In genomic region chr9:131627846-131628820, GRCh38 we compare ENCODE assay signal across 8 cellular contexts.
DNase-seq lines count a peak whose midpoint lies in the region; ATAC-seq and TF ChIP-seq lines count a peak whose summit lies in the region.

No MANE protein-coding gene starts in this region.

- WGBS in heart left ventricle, 4 donors = 77 to 85% (median 82%) methylated on average over 27 to 28 of the region's 28 CpGs

- peaks cover 24 to 61% (median 40%) of the 10 kb centered on the region in 4 donors for H3K4me1 Mint-ChIP-seq in CD4-positive, alpha-beta memory T cell

- H3K36me3 ChIP-seq in CD4-positive, alpha-beta memory T cell (ENCODE audit: insufficient read depth, low read length) = peaks cover 45% of the 10 kb centered on the region
- H3K36me3 ChIP-seq in heart left ventricle = peaks cover 0 to 88% (median 78%) of the 10 kb centered on the region in 9 donors

- H3K9me3 ChIP-seq in CD4-positive, alpha-beta memory T cell (ENCODE audit: control insufficient read depth in 1 of 2, low read length in 2 of 2) = no peaks in the 10 kb centered on the region
- H3K9me3 ChIP-seq in heart left ventricle = no peaks in the 10 kb centered on the region

- no peak overlapping the region for H3K4me3 ChIP-seq in CD4-positive, alpha-beta memory T cell (ENCODE audit: low read length in 2 of 2)
- H3K4me3 ChIP-seq in heart left ventricle = peak overlapping the region in 1 of 12 donors; percentile 2

- peak overlapping the region in 7 of 8 donors; percentile 28 to 61 (median 48) for H3K4me3 Mint-ChIP-seq in CD4-positive, alpha-beta memory T cell

- TF ChIP-seq CTCF in heart left ventricle (IDR thresholded peaks at IDR 0.05) = no peak

- peaks cover 29 to 79% of the 10 kb centered on the region in 2 donors for H3K36me3 Mint-ChIP-seq in CD4-positive, alpha-beta memory T cell

- CTCF ChIA-PET in CD4-positive, alpha-beta memory T cell (lab: Charles Lee; ENCODE audit: partially characterized antibody) = interaction anchor here (0.7 to 1.9 kb wide), 4 partner anchors 36 to 111 kb away, joined by 3 to 9 read pairs (median 4); no protein-coding TSS in a partner anchor

- no peaks in the 10 kb centered on the region for H3K9me3 Mint-ChIP-seq in CD4-positive, alpha-beta memory T cell

- H3K4me1 ChIP-seq in CD4-positive, alpha-beta memory T cell (ENCODE audit: insufficient read depth, low read length) = peaks cover 41% of the 10 kb centered on the region
- H3K4me1 ChIP-seq in heart left ventricle = peaks cover 11 to 71% (median 38%) of the 10 kb centered on the region in 12 donors

- H3K27me3 Mint-ChIP-seq in CD4-positive, alpha-beta memory T cell = no peaks in the 10 kb centered on the region

- ATAC-seq in HG03439 (IDR thresholded peaks at IDR 0.05; ENCODE audit: unreplicated experiment) (peak; percentile 61), heart left ventricle (peak; percentile 21 to 56 (median 43))

- H3K27ac ChIP-seq in CD4-positive, alpha-beta memory T cell (ENCODE audit: low read depth, low read length) = peak overlapping the region; percentile 52
- peak overlapping the region in 7 of 12 donors; percentile 10 to 91 (median 43) for H3K27ac ChIP-seq in heart left ventricle

- peak overlapping the region; percentile 91 to 97 (median 97) for H3K27ac Mint-ChIP-seq in CD4-positive, alpha-beta memory T cell

- intact Hi-C loops in CD4-positive, alpha-beta memory T cell (cut with micrococcal nuclease) = no loop called here
- intact Hi-C loops in heart left ventricle (cut with DNase I) = loop anchor here in 1 of 10 donors (10.0 kb wide), 1 partner anchor 107 kb away; no protein-coding TSS in a partner anchor

- peak; percentile 75 to 89 (median 83) for DNase-seq in CD4-positive, alpha-beta memory T cell
- DNase-seq in activated T-cell treated with anti-CD3 and anti-CD28 coated beads for 48 hours (ENCODE audit: low read depth) = peak; percentile 25
- DNase-seq in heart left ventricle = peak in 2 of 5 donors; percentile 50 to 85
- DNase-seq in stimulated activated CD8-positive, alpha-beta memory T cell treated with anti-CD3 and anti-CD28 coated beads, Interleukin-15, amount 100 ng/mL, for 1 hour (ENCODE audit: low read depth) = peak; percentile 14
- DNase-seq in GDM1 (lab: John Stamatoyannopoulos, UW) = no peak
- no peak for DNase-seq in RPMI8226
- DNase-seq in dedifferentiated amniotic fluid mesenchymal stem cell (ENCODE audit: extremely low spot score) = no peak

- POLR2A ChIA-PET in CD4-positive, alpha-beta memory T cell (lab: Charles Lee; ENCODE audit: partially characterized antibody) = interaction anchor here (1.1 to 2.0 kb wide), 10 partner anchors 8 to 116 kb away, joined by 3 to 9 read pairs (median 5); partner anchors contain the start of gene RAPGEF1

- H3K27me3 ChIP-seq in CD4-positive, alpha-beta memory T cell (ENCODE audit: insufficient read depth, low read length) = no peaks in the 10 kb centered on the region
- no peaks in the 10 kb centered on the region for H3K27me3 ChIP-seq in heart left ventricle

- TF ChIP-seq POLR2A in heart left ventricle (IDR thresholded peaks at IDR 0.05) = no peak

Comparison
In these comparisons a context has a peak if more than half of its experiments do, and no peak if none do; other contexts are left out.
1. DNase-seq: peak in CD4-positive, alpha-beta memory T cell (5 of 5), activated T-cell treated with anti-CD3 and anti-CD28 coated beads for 48 hours (single experiment) and stimulated activated CD8-positive, alpha-beta memory T cell treated with anti-CD3 and anti-CD28 coated beads, Interleukin-15, amount 100 ng/mL, for 1 hour (single experiment); none in GDM1 (single experiment), RPMI8226 (single experiment) and dedifferentiated amniotic fluid mesenchymal stem cell (single experiment).